21 cellular contexts compared by ENCODE assay signal in genomic region chr3:150311156-150311555, GRCh38.
"Had no signal": no experiment of that assay in that cellular context is flagged by ENCODE, and none has a peak within 500 bp of the region (broad histone marks: within the 10 kb centered on the region; RNA-seq: fewer than 3 reads in every experiment).

No MANE protein-coding gene starts in this region.

- DNase-seq: effector memory CD8-positive, alpha-beta T cell; glutamatergic neuron; islet precursor cell; mesendoderm; naive thymus-derived CD4-positive, alpha-beta T cell; ovary; sigmoid colon; stimulated activated CD4-positive, alpha-beta T cell treated with anti-CD3 and anti-CD28 coated beads, Interleukin-2, amount 100 ng/mL, for 24 hours; stimulated activated CD4-positive, alpha-beta T cell treated with anti-CD3 and anti-CD28 coated beads, Interleukin-4, amount 100 ng/mL, for 4 hours; stimulated activated naive B cell treated with anti-CD40 and anti-IgM and Interleukin-4, amounts not matched to agents 10 μg/mL and 1 μg/mL and 100 μg/mL, for 72 hours; stimulated activated naive CD8-positive, alpha-beta T cell treated with anti-CD3 and anti-CD28 coated beads, Interleukin-15, amount 100 ng/mL, for 72 hours; testis; transverse colon had no signal

- H3K9me3 Mint-ChIP-seq: effector memory CD8-positive, alpha-beta T cell; naive thymus-derived CD4-positive, alpha-beta T cell; stimulated activated naive B cell treated with anti-CD40 and anti-IgM and Interleukin-4, amounts not matched to agents 10 μg/mL and 1 μg/mL and 100 μg/mL, for 72 hours; stimulated activated naive CD8-positive, alpha-beta T cell treated with anti-CD3 and anti-CD28 coated beads, Interleukin-15, amount 100 ng/mL, for 72 hours had no signal

- H3K4me1 Mint-ChIP-seq: naive thymus-derived CD4-positive, alpha-beta T cell; stimulated activated naive B cell treated with anti-CD40 and anti-IgM and Interleukin-4, amounts not matched to agents 10 μg/mL and 1 μg/mL and 100 μg/mL, for 72 hours; stimulated activated naive CD8-positive, alpha-beta T cell treated with anti-CD3 and anti-CD28 coated beads, Interleukin-15, amount 100 ng/mL, for 72 hours had no signal

- H3K4me3 Mint-ChIP-seq: effector memory CD8-positive, alpha-beta T cell; naive thymus-derived CD4-positive, alpha-beta T cell; stimulated activated naive B cell treated with anti-CD40 and anti-IgM and Interleukin-4, amounts not matched to agents 10 μg/mL and 1 μg/mL and 100 μg/mL, for 72 hours; stimulated activated naive CD8-positive, alpha-beta T cell treated with anti-CD3 and anti-CD28 coated beads, Interleukin-15, amount 100 ng/mL, for 72 hours had no signal

- ATAC-seq: effector memory CD8-positive, alpha-beta T cell; gastroesophageal sphincter; left lobe of liver; naive thymus-derived CD4-positive, alpha-beta T cell; stimulated activated naive B cell treated with anti-CD40 and anti-IgM and Interleukin-4, amounts not matched to agents 10 μg/mL and 1 μg/mL and 100 μg/mL, for 72 hours; stimulated activated naive CD8-positive, alpha-beta T cell treated with anti-CD3 and anti-CD28 coated beads, Interleukin-15, amount 100 ng/mL, for 72 hours had no signal

- H3K27ac Mint-ChIP-seq: effector memory CD8-positive, alpha-beta T cell; stimulated activated naive B cell treated with anti-CD40 and anti-IgM and Interleukin-4, amounts not matched to agents 10 μg/mL and 1 μg/mL and 100 μg/mL, for 72 hours; stimulated activated naive CD8-positive, alpha-beta T cell treated with anti-CD3 and anti-CD28 coated beads, Interleukin-15, amount 100 ng/mL, for 72 hours had no signal

- H3K4me1 ChIP-seq: testis, vagina had no signal

- H3K27me3 ChIP-seq: esophagus muscularis mucosa, gastroesophageal sphincter, ovary, right atrium auricular region, sigmoid colon, testis, transverse colon, vagina had no signal

- H3K36me3 ChIP-seq: esophagus muscularis mucosa, gastroesophageal sphincter, ovary, right atrium auricular region, sigmoid colon, transverse colon, vagina had no signal

- H3K4me3 ChIP-seq: coronary artery, esophagus muscularis mucosa, gastroesophageal sphincter, ovary, right atrium auricular region, sigmoid colon, skin epidermis, testis, transverse colon, vagina had no signal

- H3K36me3 Mint-ChIP-seq: naive thymus-derived CD4-positive, alpha-beta T cell; stimulated activated naive B cell treated with anti-CD40 and anti-IgM and Interleukin-4, amounts not matched to agents 10 μg/mL and 1 μg/mL and 100 μg/mL, for 72 hours had no signal

- H3K27ac ChIP-seq: coronary artery, epithelial cell of prostate, esophagus muscularis mucosa, gastroesophageal sphincter, ovary, right atrium auricular region, sigmoid colon, skin epidermis, testis, transverse colon, vagina had no signal

- H3K9me3 ChIP-seq: esophagus muscularis mucosa, gastroesophageal sphincter, ovary, right atrium auricular region, sigmoid colon, testis, transverse colon, vagina had no signal
